ENCODE assay signal across 10 cellular contexts in genomic region chr18:7272268-7273049, GRCh38. TPM values are rescaled to one million over a fixed set of nuclear protein-coding genes. Genes with fewer than 3 reads are reported as not detected.
DNase-seq lines count a peak whose midpoint lies in the region; ATAC-seq and TF ChIP-seq lines count a peak whose summit lies in the region.
"Had no signal": no experiment of that assay in that cellular context is flagged by ENCODE, and none has a peak within 500 bp of the region (broad histone marks: within the 10 kb centered on the region; RNA-seq: fewer than 3 reads in every experiment).

No MANE protein-coding gene starts in this region.

- peak; percentile 54 to 65 for TF ChIP-seq CTCF in fibroblast of lung (conservative IDR thresholded peaks at IDR 0.05 in 1 of 2, IDR thresholded peaks at IDR 0.05 in 1 of 2; ENCODE audit: low read depth in 1 of 2, low read length in 2 of 2)

- H3K27ac ChIP-seq in ACC112 (ENCODE audit: low read depth, low read length) (peak overlapping the region; percentile 76), fibroblast of lung (ENCODE audit: insufficient read depth, low read length) (no peak overlapping the region)

- no peaks in the 10 kb centered on the region for H4K20me1 ChIP-seq in fibroblast of lung (ENCODE audit: control insufficient read depth, extremely low read depth, insufficient read depth, low read length)

- peak overlapping the region; percentile 56 for H3K4me3 ChIP-seq in ACC112 (ENCODE audit: low read depth, low read length)
- H3K4me3 ChIP-seq in fibroblast of lung (replicated peaks in 1 of 4; ENCODE audit: control extremely low read depth in 1 of 4, insufficient read depth in 1 of 4, low read depth in 3 of 4, low read length in 4 of 4): no peak overlapping the region
- H3K4me3 ChIP-seq: GM12878 had no signal

- H2AFZ ChIP-seq in ACC112 (ENCODE audit: low read length, unreplicated experiment): peak overlapping the region; percentile 9
- peak overlapping the region; percentile 41 for H2AFZ ChIP-seq in fibroblast of lung (ENCODE audit: low read length)

- H3K36me3 ChIP-seq in ACC112 (ENCODE audit: insufficient read depth, low read length): no peaks in the 10 kb centered on the region
- no peaks in the 10 kb centered on the region for H3K36me3 ChIP-seq in fibroblast of lung (ENCODE audit: control insufficient read depth, insufficient read depth, low read length)

- H3K27me3 ChIP-seq in ACC112 (ENCODE audit: insufficient read depth, low read length): no peaks in the 10 kb centered on the region
- no peaks in the 10 kb centered on the region for H3K27me3 ChIP-seq in fibroblast of lung (ENCODE audit: control insufficient read depth, insufficient read depth, low read length)

- no peaks in the 10 kb centered on the region for H3K79me2 ChIP-seq in ACC112 (ENCODE audit: control insufficient read depth, insufficient read depth, low read length, unreplicated experiment)
- no peaks in the 10 kb centered on the region for H3K79me2 ChIP-seq in fibroblast of lung (ENCODE audit: control insufficient read depth, insufficient read depth, low read length)

- ATAC-seq in GM21367 (IDR thresholded peaks at IDR 0.05; ENCODE audit: unreplicated experiment): no peak
- ATAC-seq in GM18909 (IDR thresholded peaks at IDR 0.05; ENCODE audit: poor library complexity, unreplicated experiment): no peak
- ATAC-seq: GM12878 had no signal

- H3K4me1 ChIP-seq in ACC112 (ENCODE audit: control insufficient read depth, insufficient read depth, low read length, unreplicated experiment) (peaks cover 16% of the 10 kb centered on the region), fibroblast of lung (ENCODE audit: control insufficient read depth, extremely low read depth, insufficient read depth, low read length) (peaks cover 3% of the 10 kb centered on the region)

- DNase-seq in HS-27A (ENCODE audit: low read depth): peak; percentile 38
- peak; percentile 58 for DNase-seq in RPMI8226
- DNase-seq in fibroblast of lung (ENCODE audit: low read depth in 2 of 2): peak; percentile 70 to 81
- DNase-seq in myocyte (ENCODE audit: low read depth): peak; percentile 26
- DNase-seq in activated effector memory CD4-positive, alpha-beta T cell treated with Interleukin-2 at 50 U/mL for 16 hours: no peak
- DNase-seq: activated naive CD8-positive, alpha-beta T cell treated with anti-CD3 and anti-CD28 coated beads, Interleukin-2, amount 10 ng/mL, durations not matched to agents 7 days and 5 days had no signal

- no peaks in the 10 kb centered on the region for H3K9me3 ChIP-seq in fibroblast of lung (ENCODE audit: control insufficient read depth, insufficient read depth, low read depth, low read length)

- H3K9ac ChIP-seq in fibroblast of lung (ENCODE audit: insufficient read depth, low read length): no peak overlapping the region

- peak overlapping the region; percentile 51 for H3K4me2 ChIP-seq in fibroblast of lung (ENCODE audit: extremely low read depth, insufficient read depth, low read length)

RNA-seq across cellular contexts. Expression of gene LRRC30, which starts 41.6 kb away (rescaled TPM):
- total RNA-seq in fibroblast of lung (not detected in 2 replicates), myocyte (not detected in 2 replicates)
- polyA plus RNA-seq in fibroblast of lung: not detected in 2 replicates
- polyA plus RNA-seq in fibroblast of lung (2012): not detected in 2 replicates
- not detected in 2 replicates for polyA minus RNA-seq in fibroblast of lung (ENCODE audit: low replicate concordance)
- not detected for polyA plus RNA-seq in myocyte (2012)
- total RNA-seq: activated naive CD8-positive, alpha-beta T cell treated with anti-CD3 and anti-CD28 coated beads, Interleukin-2, amount 10 ng/mL, durations not matched to agents 7 days and 5 days; GM12878 had no signal
- polyA plus RNA-seq: GM12878 had no signal
